Comparison of ENCODE assay signal across 27 cellular contexts in the genomic region with DNA sequence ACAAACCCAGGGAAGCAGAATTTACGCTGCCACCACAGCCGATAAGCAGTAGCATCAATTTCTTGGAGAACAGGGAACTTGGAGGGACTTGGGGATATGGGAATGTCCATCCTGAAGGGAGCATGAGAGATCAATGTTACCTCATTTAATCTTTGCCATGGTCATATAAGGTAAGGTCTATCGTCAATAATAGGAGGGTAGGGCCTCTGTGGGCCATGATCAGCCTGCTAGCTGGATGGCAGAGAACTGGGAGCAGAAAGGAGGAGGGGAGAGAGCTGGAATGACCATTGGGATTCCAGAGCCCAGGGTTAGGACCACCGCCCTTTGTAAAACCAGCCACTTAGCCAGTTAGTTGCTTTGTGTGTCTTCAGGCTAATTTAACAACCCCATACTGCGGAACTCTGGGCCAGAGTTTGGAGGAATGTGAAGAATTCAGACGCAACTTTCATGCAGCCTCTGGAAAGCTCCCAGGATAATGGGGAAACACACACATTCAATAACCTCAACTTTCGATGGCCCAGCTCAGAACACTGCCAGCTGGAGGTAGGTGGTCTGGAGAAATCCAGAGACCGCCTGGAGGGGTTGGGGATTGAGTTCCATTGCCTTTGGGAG. TPM values are rescaled to one million over a fixed set of nuclear protein-coding genes. Genes with fewer than 3 reads are reported as not detected.
DNase-seq lines count a peak whose midpoint lies in the region; ATAC-seq and TF ChIP-seq lines count a peak whose summit lies in the region.
"Had no signal": no experiment of that assay in that cellular context is flagged by ENCODE, and none has a peak within 500 bp of the region (broad histone marks: within the 10 kb centered on the region; RNA-seq: fewer than 3 reads in every experiment).

No MANE protein-coding gene starts in this region.

- H3K4me3 ChIP-seq in AG09309 (ENCODE audit: control insufficient read depth, low read depth, low read length) (no peak overlapping the region), HUES64 (ENCODE audit: low read length) (no peak overlapping the region), liver (ENCODE audit: low read depth in 1 of 3, low read length in 3 of 3) (no peak overlapping the region), lower lobe of right lung (no peak overlapping the region)
- H3K4me3 ChIP-seq: PC-9, SJSA1, vagina had no signal

- DNase-seq in AG09309 (ENCODE audit: low read depth) (peak; percentile 16), fibroblast of peridontal ligament (ENCODE audit: extremely low read depth) (peak; percentile 26), MCF 10A (ENCODE audit: unreplicated experiment) (no peak), lower lobe of right lung (no peak), medulla oblongata (ENCODE audit: extremely low spot score) (no peak), HUDEP-2 (lab: John Stamatoyannopoulos, UW; ENCODE audit: unreplicated experiment in 76 of 76) (no peak)
- DNase-seq: activated B cell treated with CpG ODN at 0.5 μM for 24 hours; activated CD4-positive, alpha-beta memory T cell treated with anti-CD3 and anti-CD28 coated beads, Interleukin-2, amount 10 ng/mL, durations not matched to agents 7 days and 5 days; activated naive CD4-positive, alpha-beta T cell treated with anti-CD3 and anti-CD28 coated beads for 36 hours; anterior cingulate cortex; CD4-positive, alpha-beta T cell; cerebellar nuclear complex; DMS79; effector CD8-positive, alpha-beta T cell; NCI-H1694; NCI-H774; nephron progenitor cell; PC-9; stimulated activated CD4-positive, alpha-beta T cell treated with anti-CD3 and anti-CD28 coated beads, Interleukin-12 subunit alpha, Interleukin-12 subunit beta, amount 100 ng/mL, for 4 hours; stimulated activated CD8-positive, alpha-beta memory T cell treated with anti-CD3 and anti-CD28 coated beads, Interleukin-4, amount 100 ng/mL, for 48 hours had no signal

- H3K9me3 ChIP-seq in HUES64 (ENCODE audit: insufficient read depth, low read depth, low read length): peaks cover 7% of the 10 kb centered on the region
- no peaks in the 10 kb centered on the region for H3K9me3 ChIP-seq in liver (ENCODE audit: control insufficient read depth in 4 of 4, low read length in 3 of 4)
- no peaks in the 10 kb centered on the region for H3K9me3 ChIP-seq in lower lobe of right lung
- H3K9me3 ChIP-seq: vagina had no signal

- TF ChIP-seq CTCF in AG09309 (IDR thresholded peaks at IDR 0.05; ENCODE audit: control insufficient read depth, insufficient read depth, low read depth, low read length, missing control alignments): no peak
- TF ChIP-seq CTCF in liver (IDR thresholded peaks at IDR 0.05; ENCODE audit: low read depth, low read length, missing input control): no peak
- TF ChIP-seq CTCF in MCF 10A (IDR thresholded peaks at IDR 0.05; ENCODE audit: unreplicated experiment): no peak
- no peak for TF ChIP-seq CTCF in lower lobe of right lung (IDR thresholded peaks at IDR 0.05)

- H3K27me3 ChIP-seq in HUES64 (ENCODE audit: insufficient read depth, low read length) (no peaks in the 10 kb centered on the region), liver (ENCODE audit: control insufficient read depth in 4 of 4, insufficient read depth in 4 of 4, low read length in 3 of 4) (no peaks in the 10 kb centered on the region), lower lobe of right lung (ENCODE audit: low read depth) (no peaks in the 10 kb centered on the region)
- H3K27me3 ChIP-seq: SJSA1, vagina had no signal

- no peaks in the 10 kb centered on the region for H3K4me1 Mint-ChIP-seq in MCF 10A (ENCODE audit: insufficient read depth, unreplicated experiment)
- H3K4me1 Mint-ChIP-seq: activated B cell treated with CpG ODN at 0.5 μM for 24 hours; activated CD4-positive, alpha-beta memory T cell treated with anti-CD3 and anti-CD28 coated beads, Interleukin-2, amount 10 ng/mL, durations not matched to agents 7 days and 5 days; nephron progenitor cell had no signal

- no peak for TF ChIP-seq RAD21 in liver (IDR thresholded peaks at IDR 0.05)

- intact Hi-C loops in MCF 10A (cut with micrococcal nuclease) (loop anchor here (10.0 kb wide), 1 partner anchor 1145 kb away; no protein-coding TSS in a partner anchor), lower lobe of right lung (cut with DNase I) (no loop called here)

- no peaks in the 10 kb centered on the region for H3K4me1 ChIP-seq in HUES64 (ENCODE audit: insufficient read depth, low read length)
- H3K4me1 ChIP-seq in liver (ENCODE audit: control insufficient read depth in 4 of 4, insufficient read depth in 4 of 4, low read length in 3 of 4): no peaks in the 10 kb centered on the region
- H3K4me1 ChIP-seq in lower lobe of right lung: no peaks in the 10 kb centered on the region
- H3K4me1 ChIP-seq: SJSA1, vagina had no signal

- H3K27ac Mint-ChIP-seq in MCF 10A (ENCODE audit: low read depth, unreplicated experiment): no peak overlapping the region
- H3K27ac Mint-ChIP-seq: activated B cell treated with CpG ODN at 0.5 μM for 24 hours; activated CD4-positive, alpha-beta memory T cell treated with anti-CD3 and anti-CD28 coated beads, Interleukin-2, amount 10 ng/mL, durations not matched to agents 7 days and 5 days; activated naive CD4-positive, alpha-beta T cell treated with anti-CD3 and anti-CD28 coated beads for 36 hours; CD4-positive, alpha-beta T cell; nephron progenitor cell; T-helper 2 cell treated with Interferon-gamma antibody and Interleukin-4, amounts not matched to agents 5 μg/mL and 100 μg/mL, for 36 hours had no signal

- H3K9ac ChIP-seq in HUES64 (ENCODE audit: low read depth, low read length) (no peak overlapping the region), liver (ENCODE audit: low read depth in 1 of 2, low read length in 2 of 2) (no peak overlapping the region)

- H3K36me3 Mint-ChIP-seq in MCF 10A (ENCODE audit: insufficient read depth, unreplicated experiment): no peaks in the 10 kb centered on the region

- WGBS in HUES64: 79% methylated on average over 6 of the region's 8 CpGs
- 68% methylated on average over 8 of the region's 8 CpGs for WGBS in liver

- ATAC-seq in lower lobe of right lung: no peak

- H3K27ac ChIP-seq in HUES64 (ENCODE audit: low read depth, low read length) (peak overlapping the region; percentile 22; the same call in 1 of the 2 replicates), liver (ENCODE audit: low read depth in 1 of 2, low read length in 2 of 2) (no peak overlapping the region), lower lobe of right lung (no peak overlapping the region)
- H3K27ac ChIP-seq: PC-9, SJSA1, vagina had no signal

- POLR2A ChIA-PET in MCF 10A (lab: Yijun Ruan, JAX): interaction anchor here (0.8 to 1.2 kb wide), 2 partner anchors 12 to 239 kb away, joined by 3 read pairs; a partner anchor contains a TSS

- CTCF ChIA-PET in MCF 10A (lab: Yijun Ruan, JAX): interaction anchor here (0.9 kb wide), 1 partner anchor 743 kb away, joined by 3 read pairs; no protein-coding TSS in a partner anchor

- BruUV-seq in MCF 10A (replicated peaks; lab: Mats Ljungman, UMichigan): no TSS peak

- H3K27me3 Mint-ChIP-seq in MCF 10A (ENCODE audit: insufficient read depth, unreplicated experiment): no peaks in the 10 kb centered on the region
- H3K27me3 Mint-ChIP-seq: CD4-positive, alpha-beta T cell had no signal

- H3K36me3 ChIP-seq in HUES64 (ENCODE audit: insufficient read depth, low read length): no peaks in the 10 kb centered on the region
- peaks cover 0 to 3% (median 0%) of the 10 kb centered on the region in 4 donors for H3K36me3 ChIP-seq in liver (ENCODE audit: control insufficient read depth in 4 of 4, insufficient read depth in 3 of 4, low read depth in 1 of 4, low read length in 3 of 4)
- H3K36me3 ChIP-seq in lower lobe of right lung: no peaks in the 10 kb centered on the region
- H3K36me3 ChIP-seq: SJSA1, vagina had no signal

- no peak overlapping the region for H3K4me3 Mint-ChIP-seq in MCF 10A (ENCODE audit: unreplicated experiment)
- H3K4me3 Mint-ChIP-seq: activated B cell treated with CpG ODN at 0.5 μM for 24 hours; activated CD4-positive, alpha-beta memory T cell treated with anti-CD3 and anti-CD28 coated beads, Interleukin-2, amount 10 ng/mL, durations not matched to agents 7 days and 5 days; activated naive CD4-positive, alpha-beta T cell treated with anti-CD3 and anti-CD28 coated beads for 36 hours; CD4-positive, alpha-beta T cell; nephron progenitor cell; T-helper 2 cell treated with Interferon-gamma antibody and Interleukin-4, amounts not matched to agents 5 μg/mL and 100 μg/mL, for 36 hours had no signal

- no peaks in the 10 kb centered on the region for H3K9me3 Mint-ChIP-seq in MCF 10A (ENCODE audit: unreplicated experiment)
- H3K9me3 Mint-ChIP-seq: activated B cell treated with CpG ODN at 0.5 μM for 24 hours; activated CD4-positive, alpha-beta memory T cell treated with anti-CD3 and anti-CD28 coated beads, Interleukin-2, amount 10 ng/mL, durations not matched to agents 7 days and 5 days; CD4-positive, alpha-beta T cell; T-helper 2 cell treated with Interferon-gamma antibody and Interleukin-4, amounts not matched to agents 5 μg/mL and 100 μg/mL, for 36 hours had no signal

TF ChIP-seq in liver, 16 proteins besides CTCF, POLR2A, EP300 and RAD21:
- TF ChIP-seq NR2F2 (IDR thresholded peaks at IDR 0.05): peak; percentile 12
- TF ChIP-seq, protein P1, sequence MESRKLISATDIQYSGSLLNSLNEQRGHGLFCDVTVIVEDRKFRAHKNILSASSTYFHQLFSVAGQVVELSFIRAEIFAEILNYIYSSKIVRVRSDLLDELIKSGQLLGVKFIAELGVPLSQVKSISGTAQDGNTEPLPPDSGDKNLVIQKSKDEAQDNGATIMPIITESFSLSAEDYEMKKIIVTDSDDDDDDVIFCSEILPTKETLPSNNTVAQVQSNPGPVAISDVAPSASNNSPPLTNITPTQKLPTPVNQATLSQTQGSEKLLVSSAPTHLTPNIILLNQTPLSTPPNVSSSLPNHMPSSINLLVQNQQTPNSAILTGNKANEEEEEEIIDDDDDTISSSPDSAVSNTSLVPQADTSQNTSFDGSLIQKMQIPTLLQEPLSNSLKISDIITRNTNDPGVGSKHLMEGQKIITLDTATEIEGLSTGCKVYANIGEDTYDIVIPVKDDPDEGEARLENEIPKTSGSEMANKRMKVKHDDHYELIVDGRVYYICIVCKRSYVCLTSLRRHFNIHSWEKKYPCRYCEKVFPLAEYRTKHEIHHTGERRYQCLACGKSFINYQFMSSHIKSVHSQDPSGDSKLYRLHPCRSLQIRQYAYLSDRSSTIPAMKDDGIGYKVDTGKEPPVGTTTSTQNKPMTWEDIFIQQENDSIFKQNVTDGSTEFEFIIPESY (IDR thresholded peaks at IDR 0.05): no peak

RNA-seq across cellular contexts. Expression of a gene that starts 40.3 kb away (rescaled TPM):
- polyA plus RNA-seq in HUES64 (2013, experiment 1 of 2): 3.4 TPM
- 3.7 TPM for polyA plus RNA-seq in HUES64 (2013, experiment 2 of 2)
- 1 to 10 TPM; 5.4 to 6.0 TPM for total RNA-seq in liver
- 1 to 10 TPM; 1.4 to 2.2 TPM for polyA plus RNA-seq in liver
- 9.6 and 11.8 TPM in 2 replicates for total RNA-seq in MCF 10A (2022)
- 11.2 TPM for total RNA-seq in lower lobe of right lung

RNA-seq across cellular contexts. Expression of a gene that starts 51.3 kb away (rescaled TPM):
- not detected for polyA plus RNA-seq in HUES64 (2013, experiment 1 of 2)
- not detected for polyA plus RNA-seq in HUES64 (2013, experiment 2 of 2)
- total RNA-seq in liver (not detected), MCF 10A (2022) (not detected in 2 replicates), lower lobe of right lung (not detected)
- polyA plus RNA-seq in liver: not detected
- total RNA-seq: activated B cell treated with CpG ODN at 0.5 μM for 24 hours; activated CD4-positive, alpha-beta memory T cell treated with anti-CD3 and anti-CD28 coated beads, Interleukin-2, amount 10 ng/mL, durations not matched to agents 7 days and 5 days; activated naive CD4-positive, alpha-beta T cell treated with anti-CD3 and anti-CD28 coated beads for 36 hours; CD4-positive, alpha-beta T cell; fibroblast of lung; PC-9; SJSA1; subcutaneous adipose tissue; vagina had no signal
- polyA plus RNA-seq: fibroblast of lung had no signal

Comparison
In these comparisons a context has a peak if more than half of its experiments do, and no peak if none do; other contexts are left out.
1. DNase-seq: peak in AG09309 (single experiment) and fibroblast of peridontal ligament (single experiment); none in MCF 10A (single experiment), lower lobe of right lung (single experiment), medulla oblongata (single experiment) and HUDEP-2 (0 of 76).